Comparison of ENCODE assay signal across 18 cellular contexts in genomic region chr7:155791214-155791737, GRCh38. TPM values are rescaled to one million over a fixed set of nuclear protein-coding genes. Genes with fewer than 3 reads are reported as not detected.
DNase-seq lines count a peak whose midpoint lies in the region; ATAC-seq and TF ChIP-seq lines count a peak whose summit lies in the region.
"Had no signal": no experiment of that assay in that cellular context is flagged by ENCODE, and none has a peak within 500 bp of the region (broad histone marks: within the 10 kb centered on the region; RNA-seq: fewer than 3 reads in every experiment).

No MANE protein-coding gene starts in this region.

- H3K27me3 ChIP-seq in heart left ventricle (peaks cover 0 to 20% (median 8%) of the 10 kb centered on the region in 9 donors), DND-41 (ENCODE audit: insufficient read depth, low read length, poor library complexity) (no peaks in the 10 kb centered on the region), MG63 (no peaks in the 10 kb centered on the region)

- whole genome bisulfite sequencing in heart left ventricle, 4 donors = 73 to 83% (median 80%) methylated on average over 19 of the region's 19 CpGs

- H3K9me3 ChIP-seq in heart left ventricle = no peaks in the 10 kb centered on the region
- H3K9me3 ChIP-seq in DND-41 (ENCODE audit: insufficient read depth, low read length, severe bottlenecking) = no peaks in the 10 kb centered on the region
- H3K9me3 ChIP-seq in MG63 = no peaks in the 10 kb centered on the region
- H3K9me3 ChIP-seq: Caco-2 had no signal

- H3K36me3 ChIP-seq in heart left ventricle (no peaks in the 10 kb centered on the region), DND-41 (ENCODE audit: insufficient read depth, low read length) (no peaks in the 10 kb centered on the region), MG63 (no peaks in the 10 kb centered on the region)

- peaks cover 2% of the 10 kb centered on the region; the same call in 1 of the 2 replicates for H4K20me1 ChIP-seq in DND-41 (ENCODE audit: insufficient read depth, low read length)

- H3K9ac ChIP-seq in DND-41 (ENCODE audit: low read depth, low read length) = no peak overlapping the region
- H3K9ac ChIP-seq: GM23248 had no signal

- H3K79me2 ChIP-seq in DND-41 (ENCODE audit: insufficient read depth, low read length) = no peaks in the 10 kb centered on the region

- TF ChIP-seq CTCF in heart left ventricle (IDR thresholded peaks at IDR 0.05) (no peak), DND-41 (IDR thresholded peaks at IDR 0.05; ENCODE audit: borderline replicate concordance, extremely low read depth, low read length, poor library complexity, severe bottlenecking) (peak; percentile 13), epithelial cell of proximal tubule (conservative IDR thresholded peaks at IDR 0.05; ENCODE audit: low read depth, low read length) (peak; percentile 4)

- DNase-seq in Right ventricle myocardium inferior (ENCODE audit: missing footprints) (peak; percentile 35), heart left ventricle (no peak), DND-41 (no peak), epithelial cell of proximal tubule (ENCODE audit: low read depth) (no peak), sciatic nerve (ENCODE audit: low spot score) (peak; percentile 45), MG63 (no peak)
- DNase-seq: Caco-2, GF-D8, GM23248, IMR-90 had no signal

- H3K27ac ChIP-seq in heart left ventricle = no peak overlapping the region
- no peak overlapping the region for H3K27ac ChIP-seq in DND-41 (ENCODE audit: low read length)
- H3K27ac ChIP-seq: 22Rv1, GM23248, HL-60 had no signal

- no peak overlapping the region for H3K4me2 ChIP-seq in DND-41 (ENCODE audit: insufficient read depth, low read length)

- ATAC-seq in Right ventricle myocardium inferior (no peak), heart left ventricle (no peak), DND-41 (ENCODE audit: insufficient read depth, low read depth) (no peak), sciatic nerve (no peak), GM21723 (IDR thresholded peaks at IDR 0.05; ENCODE audit: unreplicated experiment) (no peak), SK-N-SH treated with all-trans-retinoic acid at 6 μM for 48 hours (no peak)
- ATAC-seq: HCT116 had no signal

- H3K4me1 ChIP-seq in heart left ventricle (peaks cover 0 to 14% (median 1%) of the 10 kb centered on the region in 12 donors), DND-41 (ENCODE audit: insufficient read depth, low read length) (no peaks in the 10 kb centered on the region)

- H3K4me3 ChIP-seq in heart left ventricle = no peak overlapping the region
- H3K4me3 ChIP-seq in DND-41 (ENCODE audit: low read depth in 1 of 2, low read length in 2 of 2) = no peak overlapping the region
- no peak overlapping the region for H3K4me3 ChIP-seq in epithelial cell of proximal tubule (ENCODE audit: low read depth, low read length)
- no peak overlapping the region for H3K4me3 ChIP-seq in MG63
- H3K4me3 ChIP-seq: GM23248 had no signal

- no peak overlapping the region for H2AFZ ChIP-seq in DND-41 (ENCODE audit: low read depth, low read length)
- H2AFZ ChIP-seq: GM23248 had no signal

- intact Hi-C loops in Right ventricle myocardium inferior (cut with DNase I) = no loop called here
- intact Hi-C loops in heart left ventricle (cut with DNase I) = loop anchor here in 4 of 10 donors (10.0 kb wide), 3 partner anchors 684 to 1034 kb away; no protein-coding TSS in a partner anchor
- intact Hi-C loops in sciatic nerve (cut with DNase I) = no loop called here

- no peak for TF ChIP-seq POLR2A in heart left ventricle (IDR thresholded peaks at IDR 0.05)

TF ChIP-seq in SK-N-SH treated with all-trans-retinoic acid at 6 μM for 48 hours, 23 proteins besides CTCF, POLR2A, EP300 and RAD21:
- no peak for TF ChIP-seq ZFP3 (CRISPR knock-in tag; IDR thresholded peaks at IDR 0.05)
- TF ChIP-seq PATZ1 (CRISPR knock-in tag; IDR thresholded peaks at IDR 0.05; ENCODE audit: borderline replicate concordance) = no peak
- no peak for TF ChIP-seq BACH2 (CRISPR knock-in tag; IDR thresholded peaks at IDR 0.05; ENCODE audit: borderline replicate concordance)

RNA-seq across cellular contexts. Expression of gene SHH, which starts 21.0 kb away (rescaled TPM):
- total RNA-seq in Right ventricle myocardium inferior = not detected
- total RNA-seq in heart left ventricle = not detected
- polyA plus RNA-seq in heart left ventricle = not detected
- total RNA-seq in epithelial cell of proximal tubule = 1.7 and 4.4 TPM in 2 replicates
- 16.7 TPM for total RNA-seq in sciatic nerve
- not detected in 2 replicates for total RNA-seq in MG63 (2014; rRNA removed; shearing (Covaris generic); ENCODE audit: low replicate concordance)
- total RNA-seq: A673; CD8-positive, alpha-beta memory T cell; GM23248 had no signal
- polyA plus RNA-seq: BJ; CD8-positive, alpha-beta memory T cell; GM23248 had no signal

Comparison
In these comparisons a context has a peak if more than half of its experiments do, and no peak if none do; other contexts are left out.
1. DNase-seq: peak in Right ventricle myocardium inferior (single experiment) and sciatic nerve (single experiment); none in heart left ventricle (0 of 5), DND-41 (single experiment), epithelial cell of proximal tubule (single experiment) and MG63 (single experiment).
2. CTCF ChIP-seq: peak in DND-41 (single experiment) and epithelial cell of proximal tubule (single experiment); none in heart left ventricle (0 of 12).